Comparison of ENCODE assay signal across 8 cellular contexts in genomic region chr11:95699631-95700470, GRCh38.
DNase-seq lines count a peak whose midpoint lies in the region; ATAC-seq and TF ChIP-seq lines count a peak whose summit lies in the region.

No MANE protein-coding gene starts in this region.

- TF ChIP-seq POLR2A in breast epithelium (IDR thresholded peaks at IDR 0.05): no peak
- TF ChIP-seq POLR2A in uterus (IDR thresholded peaks at IDR 0.05): no peak

- intact Hi-C loops in breast epithelium (cut with DNase I; ENCODE audit: low total_unique reads) (loop anchor here (10.0 kb wide), 1 partner anchor 545 kb away; no protein-coding TSS in a partner anchor), MCF 10A (cut with micrococcal nuclease) (loop anchor here (5.0 kb wide), 1 partner anchor 178 kb away; no protein-coding TSS in a partner anchor), dorsolateral prefrontal cortex (cut with DNase I) (loop anchor here (5.0 to 10.0 kb wide), 5 partner anchors 65 to 628 kb away; no protein-coding TSS in a partner anchor), uterus (cut with DNase I; ENCODE audit: low total_unique reads) (no loop called here), upper lobe of right lung (cut with DNase I) (loop anchor here (10.0 kb wide), 1 partner anchor 545 kb away; no protein-coding TSS in a partner anchor)

- no peak for TF ChIP-seq CTCF in breast epithelium (IDR thresholded peaks at IDR 0.05)
- TF ChIP-seq CTCF in MCF 10A (IDR thresholded peaks at IDR 0.05; ENCODE audit: unreplicated experiment): no peak
- no peak for TF ChIP-seq CTCF in HL-60 (IDR thresholded peaks at IDR 0.05; ENCODE audit: insufficient read depth, low read length)
- no peak for TF ChIP-seq CTCF in dorsolateral prefrontal cortex (IDR thresholded peaks at IDR 0.05 in 54 of 56, conservative IDR thresholded peaks at IDR 0.05 in 2 of 56; ENCODE audit: low read depth in 1 of 56, partially characterized antibody in 56 of 56)
- TF ChIP-seq CTCF in uterus (IDR thresholded peaks at IDR 0.05): no peak
- no peak for TF ChIP-seq CTCF in upper lobe of right lung (IDR thresholded peaks at IDR 0.05)

- BruUV-seq in MCF 10A (replicated peaks; lab: Mats Ljungman, UMichigan): no TSS peak

- no peak for ATAC-seq in upper lobe of right lung

- H3K4me1 ChIP-seq in breast epithelium: no peaks in the 10 kb centered on the region
- peaks cover 0 to 17% of the 10 kb centered on the region in 2 donors for H3K4me1 ChIP-seq in uterus
- peaks cover 27% of the 10 kb centered on the region for H3K4me1 ChIP-seq in upper lobe of right lung

- no peak overlapping the region for H3K4me3 Mint-ChIP-seq in MCF 10A (ENCODE audit: unreplicated experiment)

- H3K27me3 Mint-ChIP-seq in MCF 10A (ENCODE audit: insufficient read depth, unreplicated experiment): no peaks in the 10 kb centered on the region

- in situ Hi-C loops in G401 (cut with HindIII; ENCODE audit: low sequenced_read_pairs): no loop called here

- H3K4me1 Mint-ChIP-seq in MCF 10A (ENCODE audit: insufficient read depth, unreplicated experiment): peaks cover 13% of the 10 kb centered on the region

- DNase-seq in breast epithelium (ENCODE audit: low spot score in 2 of 2) (no peak), MCF 10A (ENCODE audit: unreplicated experiment) (no peak), HL-60 (ENCODE audit: low read depth in 1 of 2, low spot score in 1 of 2) (no peak), dorsolateral prefrontal cortex (no peak), uterus (no peak), A172 (ENCODE audit: low spot score) (no peak), G401 (ENCODE audit: low spot score) (no peak), upper lobe of right lung (no peak)

- CTCF ChIA-PET in MCF 10A (lab: Yijun Ruan, JAX): interaction anchor here (0.6 to 0.9 kb wide), 5 partner anchors 215 to 862 kb away, joined by 3 to 4 read pairs (median 3); no protein-coding TSS in a partner anchor

- no peaks in the 10 kb centered on the region for H3K9me3 Mint-ChIP-seq in MCF 10A (ENCODE audit: unreplicated experiment)

- H3K36me3 ChIP-seq in breast epithelium: no peaks in the 10 kb centered on the region
- no peaks in the 10 kb centered on the region for H3K36me3 ChIP-seq in uterus
- H3K36me3 ChIP-seq in upper lobe of right lung: no peaks in the 10 kb centered on the region

- POLR2A ChIA-PET in MCF 10A (lab: Yijun Ruan, JAX): interaction anchor here (0.6 to 1.6 kb wide), 4 partner anchors 90 to 550 kb away, joined by 3 to 5 read pairs (median 4); partner anchors contain the start of genes FAM76B and SESN3

- H3K36me3 Mint-ChIP-seq in MCF 10A (ENCODE audit: insufficient read depth, unreplicated experiment): no peaks in the 10 kb centered on the region

- no peaks in the 10 kb centered on the region for H3K27me3 ChIP-seq in breast epithelium
- H3K27me3 ChIP-seq in HL-60 (ENCODE audit: insufficient read depth, poor library complexity, severe bottlenecking): no peaks in the 10 kb centered on the region
- H3K27me3 ChIP-seq in dorsolateral prefrontal cortex: no peaks in the 10 kb centered on the region
- H3K27me3 ChIP-seq in uterus: no peaks in the 10 kb centered on the region
- no peaks in the 10 kb centered on the region for H3K27me3 ChIP-seq in upper lobe of right lung

- no peak overlapping the region for H3K27ac Mint-ChIP-seq in MCF 10A (ENCODE audit: low read depth, unreplicated experiment)

- H3K27ac ChIP-seq in breast epithelium (peak overlapping the region; percentile 29 to 33), HL-60 (replicated peaks) (peak overlapping the region; percentile 71), dorsolateral prefrontal cortex (peak overlapping the region in 58 of 59 donors; percentile 29 to 93 (median 78)), uterus (peak overlapping the region; percentile 30 to 49), upper lobe of right lung (no peak overlapping the region)

- H3K4me3 ChIP-seq in breast epithelium: no peak overlapping the region
- H3K4me3 ChIP-seq in HL-60 (replicated peaks; ENCODE audit: insufficient read depth, low read length): no peak overlapping the region
- H3K4me3 ChIP-seq in dorsolateral prefrontal cortex: no peak overlapping the region
- no peak overlapping the region for H3K4me3 ChIP-seq in uterus
- H3K4me3 ChIP-seq in upper lobe of right lung: no peak overlapping the region

- no peaks in the 10 kb centered on the region for H3K9me3 ChIP-seq in breast epithelium
- H3K9me3 ChIP-seq in uterus: no peaks in the 10 kb centered on the region
- no peaks in the 10 kb centered on the region for H3K9me3 ChIP-seq in upper lobe of right lung
